In the genomic region with DNA sequence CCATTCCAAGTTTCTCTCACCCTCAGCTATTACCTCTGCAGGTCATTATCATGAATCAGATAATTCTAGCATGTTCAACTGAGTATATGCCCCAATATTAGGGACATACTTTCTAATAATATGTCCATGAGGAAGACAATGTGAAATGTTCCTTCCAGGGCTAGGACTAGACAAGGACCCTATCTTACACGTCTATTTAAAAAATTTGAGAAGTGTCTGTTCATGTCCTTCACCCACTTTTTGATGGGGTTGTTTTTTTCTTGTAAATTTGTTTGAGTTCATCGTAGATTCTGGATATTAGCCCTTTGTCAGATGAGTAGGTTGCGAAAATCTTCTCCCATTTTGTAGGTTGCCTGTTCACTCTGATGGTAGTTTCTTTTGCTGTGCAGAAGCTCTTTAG, we compare ENCODE assay signal across 1 cellular context. TPM values are rescaled to one million over a fixed set of nuclear protein-coding genes. Genes with fewer than 3 reads are reported as not detected.
DNase-seq lines count a peak whose midpoint lies in the region; ATAC-seq and TF ChIP-seq lines count a peak whose summit lies in the region.
"Not testable (repeated sequence)": the region's sequence is repeated elsewhere in the genome, so short reads cannot be mapped to it uniquely, and the experiment has no call there.

No MANE protein-coding gene starts in this region.

- H3F3A ChIP-seq in GM23338 (replicated peaks; ENCODE audit: low read depth): not testable (repeated sequence)

- H3K27ac ChIP-seq in GM23338 (ENCODE audit: low read depth): not testable (repeated sequence)

- not testable (repeated sequence) for H3K4me1 ChIP-seq in GM23338 (ENCODE audit: insufficient read depth)

- not testable (repeated sequence) for H3K27me3 Mint-ChIP-seq in GM23338 (ENCODE audit: insufficient read depth, low read depth, poor library complexity)

- H3K36me3 ChIP-seq in GM23338 (ENCODE audit: insufficient read depth): not testable (repeated sequence)

- not testable (repeated sequence) for DNase-seq in GM23338 (ENCODE audit: low spot score)

- not testable (repeated sequence) for TF ChIP-seq CTCF in GM23338 (conservative IDR thresholded peaks at IDR 0.05; ENCODE audit: low read depth in 2 of 2)

- not testable (repeated sequence) for H3K4me3 Mint-ChIP-seq in GM23338

- H3K4me2 ChIP-seq in GM23338: not testable (repeated sequence)

- not testable (repeated sequence) for H3K4me3 ChIP-seq in GM23338

- not testable (repeated sequence) for H3K9me2 ChIP-seq in GM23338 (ENCODE audit: insufficient read depth)

- H4K20me1 ChIP-seq in GM23338 (replicated peaks; ENCODE audit: insufficient read depth): not testable (repeated sequence)

- not testable (repeated sequence) for H3K9me3 Mint-ChIP-seq in GM23338

- H3K27me3 ChIP-seq in GM23338 (ENCODE audit: insufficient read depth): not testable (repeated sequence)

- H3K27ac Mint-ChIP-seq in GM23338: not testable (repeated sequence)

- not testable (repeated sequence) for H3K79me2 ChIP-seq in GM23338 (replicated peaks; ENCODE audit: insufficient read depth)

- ATAC-seq in GM23338: not testable (repeated sequence)

- not testable (repeated sequence) for H3K4me1 Mint-ChIP-seq in GM23338

- H3K36me3 Mint-ChIP-seq in GM23338 (ENCODE audit: low read depth): not testable (repeated sequence)

- 0 out of 2 replicates have a peak overlapping the region, but pooled peaks have one; percentile 6 for H2AFZ ChIP-seq in GM23338

RNA-seq across cellular contexts. Expression of a gene that starts 21.1 kb away (rescaled TPM):
- 27.5 and 41.6 TPM in 2 replicates for total RNA-seq in GM23338 (2014; rRNA removed; shearing (Covaris generic))
- polyA plus RNA-seq in GM23338 (2016; fragmentation: Nextera tagmentation; extraction: Ambion mirVana): 52.3 and 55.7 TPM in 2 replicates

RNA-seq across cellular contexts. Expression of a gene that starts 45.0 kb away (rescaled TPM):
- total RNA-seq in GM23338 (2014; rRNA removed; shearing (Covaris generic)): 54.6 and 68.2 TPM in 2 replicates
- polyA plus RNA-seq in GM23338 (2016; fragmentation: Nextera tagmentation; extraction: Ambion mirVana): 40.1 and 41.8 TPM in 2 replicates
